8 cellular contexts compared by ENCODE assay signal in genomic region chr19:9139609-9140158, GRCh38. TPM values are rescaled to one million over a fixed set of nuclear protein-coding genes. Genes with fewer than 3 reads are reported as not detected.
DNase-seq lines count a peak whose midpoint lies in the region; ATAC-seq and TF ChIP-seq lines count a peak whose summit lies in the region.

No MANE protein-coding gene starts in this region.

- H3K27ac Mint-ChIP-seq in activated naive CD8-positive, alpha-beta T cell treated with anti-CD3 and anti-CD28 coated beads, Interleukin-2, amount 10 ng/mL, durations not matched to agents 7 days and 5 days: peak overlapping the region; percentile 96

- H3K36me3 Mint-ChIP-seq in activated naive CD8-positive, alpha-beta T cell treated with anti-CD3 and anti-CD28 coated beads, Interleukin-2, amount 10 ng/mL, durations not matched to agents 7 days and 5 days: peaks cover 25% of the 10 kb centered on the region

- H3K27me3 Mint-ChIP-seq in activated naive CD8-positive, alpha-beta T cell treated with anti-CD3 and anti-CD28 coated beads, Interleukin-2, amount 10 ng/mL, durations not matched to agents 7 days and 5 days: no peaks in the 10 kb centered on the region

- no peak for DNase-seq in activated naive CD8-positive, alpha-beta T cell treated with anti-CD3 and anti-CD28 coated beads, Interleukin-2, amount 10 ng/mL, durations not matched to agents 7 days and 5 days
- no peak for DNase-seq in suprapubic skin (ENCODE audit: low spot score in 2 of 2)
- DNase-seq in MV-4-11 (lab: John Stamatoyannopoulos, UW): no peak
- DNase-seq in KG1 (lab: John Stamatoyannopoulos, UW): no peak

- H3K27me3 ChIP-seq in iPS-20b (ENCODE audit: insufficient read depth, low read length): no peaks in the 10 kb centered on the region
- no peaks in the 10 kb centered on the region for H3K27me3 ChIP-seq in suprapubic skin

- H3K9me3 ChIP-seq in iPS-20b (ENCODE audit: insufficient read depth, low read depth, low read length) (peaks cover 8% of the 10 kb centered on the region), suprapubic skin (peaks cover 15% of the 10 kb centered on the region)

- H3K4me1 ChIP-seq in iPS-20b (ENCODE audit: insufficient read depth, low read length) (peaks cover 3% of the 10 kb centered on the region; the same call in 1 of the 2 replicates), suprapubic skin (peaks cover 20% of the 10 kb centered on the region)

- 27% methylated on average over 8 of the region's 8 CpGs for WGBS in suprapubic skin

- peaks cover 26% of the 10 kb centered on the region for H3K4me1 Mint-ChIP-seq in activated naive CD8-positive, alpha-beta T cell treated with anti-CD3 and anti-CD28 coated beads, Interleukin-2, amount 10 ng/mL, durations not matched to agents 7 days and 5 days

- H3K27ac ChIP-seq in iPS-20b (ENCODE audit: low read length) (no peak overlapping the region), suprapubic skin (no peak overlapping the region)

- POLR2A ChIA-PET in activated naive CD8-positive, alpha-beta T cell treated with anti-CD3 and anti-CD28 coated beads, Interleukin-2, amount 10 ng/mL, durations not matched to agents 7 days and 5 days (lab: Charles Lee): no interaction called here

- peak overlapping the region; percentile 100; the same call in 1 of the 2 replicates for H3K9ac ChIP-seq in iPS-20b (ENCODE audit: low read depth, low read length)

- H3K4me3 ChIP-seq in iPS-20b (ENCODE audit: low read length) (peak overlapping the region; percentile 100), suprapubic skin (peak overlapping the region; percentile 92)

- peaks cover 4% of the 10 kb centered on the region for H3K36me3 ChIP-seq in iPS-20b (ENCODE audit: insufficient read depth, low read depth, low read length)
- H3K36me3 ChIP-seq in suprapubic skin: no peaks in the 10 kb centered on the region

- no peak for TF ChIP-seq EP300 in suprapubic skin (IDR thresholded peaks at IDR 0.05)

- peak overlapping the region; percentile 90 for H3K4me3 Mint-ChIP-seq in activated naive CD8-positive, alpha-beta T cell treated with anti-CD3 and anti-CD28 coated beads, Interleukin-2, amount 10 ng/mL, durations not matched to agents 7 days and 5 days

- ATAC-seq in GM18502 (IDR thresholded peaks at IDR 0.05; ENCODE audit: poor library complexity, unreplicated experiment) (peak; percentile 22), HG03280 (IDR thresholded peaks at IDR 0.05; ENCODE audit: unreplicated experiment) (peak; percentile 20), HG02623 (IDR thresholded peaks at IDR 0.05; ENCODE audit: unreplicated experiment) (no peak)
- ATAC-seq in activated naive CD8-positive, alpha-beta T cell treated with anti-CD3 and anti-CD28 coated beads, Interleukin-2, amount 10 ng/mL, durations not matched to agents 7 days and 5 days (ENCODE audit: low read depth): peak; percentile 8

- no peak for TF ChIP-seq CTCF in suprapubic skin (IDR thresholded peaks at IDR 0.05)

- TF ChIP-seq POLR2A in suprapubic skin (IDR thresholded peaks at IDR 0.05): no peak

- H3K9me3 Mint-ChIP-seq in activated naive CD8-positive, alpha-beta T cell treated with anti-CD3 and anti-CD28 coated beads, Interleukin-2, amount 10 ng/mL, durations not matched to agents 7 days and 5 days: peaks cover 6% of the 10 kb centered on the region

RNA-seq across cellular contexts. Expression of gene ZNF317, which starts 0.5 kb away (rescaled TPM):
- total RNA-seq in activated naive CD8-positive, alpha-beta T cell treated with anti-CD3 and anti-CD28 coated beads, Interleukin-2, amount 10 ng/mL, durations not matched to agents 7 days and 5 days: 10 to 100 TPM; 49.7 to 50.0 TPM
- total RNA-seq in suprapubic skin: 10 to 100 TPM; 18.9 to 35.8 (median 28.0) TPM

RNA-seq across cellular contexts. Expression of gene OR7G3, which starts 12.9 kb away (rescaled TPM):
- not detected for total RNA-seq in activated naive CD8-positive, alpha-beta T cell treated with anti-CD3 and anti-CD28 coated beads, Interleukin-2, amount 10 ng/mL, durations not matched to agents 7 days and 5 days
- total RNA-seq in suprapubic skin: not detected

RNA-seq across cellular contexts. Expression of gene OR7G1, which starts 24.1 kb away (rescaled TPM):
- not detected for total RNA-seq in activated naive CD8-positive, alpha-beta T cell treated with anti-CD3 and anti-CD28 coated beads, Interleukin-2, amount 10 ng/mL, durations not matched to agents 7 days and 5 days
- not detected for total RNA-seq in suprapubic skin

RNA-seq across cellular contexts. Expression of gene OR7G2, which starts 32.4 kb away (rescaled TPM):
- not detected for total RNA-seq in activated naive CD8-positive, alpha-beta T cell treated with anti-CD3 and anti-CD28 coated beads, Interleukin-2, amount 10 ng/mL, durations not matched to agents 7 days and 5 days
- not detected for total RNA-seq in suprapubic skin

RNA-seq across cellular contexts. Expression of gene OR7D2, which starts 39.1 kb away (rescaled TPM):
- total RNA-seq in activated naive CD8-positive, alpha-beta T cell treated with anti-CD3 and anti-CD28 coated beads, Interleukin-2, amount 10 ng/mL, durations not matched to agents 7 days and 5 days: not detected
- total RNA-seq in suprapubic skin: not detected
